In the genomic region with DNA sequence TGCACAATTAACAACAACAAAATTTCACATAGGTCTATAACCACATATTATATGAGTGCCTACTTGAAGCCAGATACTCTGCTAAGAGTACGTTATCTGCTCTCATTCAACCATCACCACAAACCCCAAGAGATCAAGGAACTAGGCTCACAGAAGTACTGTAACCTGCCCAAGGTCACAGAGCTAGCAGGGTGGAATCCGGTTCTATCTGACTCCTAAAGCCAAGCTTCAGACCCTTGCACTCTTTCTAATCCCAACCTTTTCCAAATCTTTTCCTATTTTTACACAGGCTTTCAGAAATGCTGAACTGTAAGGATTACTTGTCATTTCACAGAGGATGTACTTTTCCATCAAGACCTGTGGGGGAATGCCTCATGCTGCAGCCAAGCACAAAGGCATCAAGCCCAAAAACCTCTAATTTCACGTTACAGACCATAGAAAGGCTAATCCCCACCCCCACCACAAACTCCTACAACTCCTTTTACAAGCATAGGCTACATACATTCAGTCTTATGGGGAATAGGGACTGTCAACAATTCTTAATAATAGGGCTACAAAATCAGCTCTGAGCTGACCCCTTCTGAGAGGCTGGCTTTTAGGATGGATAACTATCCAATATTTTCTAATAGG, we compare ENCODE assay signal across 8 cellular contexts. TPM values are rescaled to one million over a fixed set of nuclear protein-coding genes. Genes with fewer than 3 reads are reported as not detected.
DNase-seq lines count a peak whose midpoint lies in the region; ATAC-seq and TF ChIP-seq lines count a peak whose summit lies in the region.

No MANE protein-coding gene starts in this region.

- peak overlapping the region; percentile 85; the same call in 1 of the 2 replicates for H3K27ac Mint-ChIP-seq in WTC11

- DNase-seq in AG10803 (ENCODE audit: low read depth) = no peak
- DNase-seq in WTC11 (ENCODE audit: low spot score) = no peak
- DNase-seq in NCI-H1694 (lab: John Stamatoyannopoulos, UW) = no peak
- no peak for DNase-seq in substantia nigra (lab: John Stamatoyannopoulos, UW)

- no peaks in the 10 kb centered on the region for H3K36me3 Mint-ChIP-seq in WTC11

- H3K27me3 Mint-ChIP-seq in WTC11 (ENCODE audit: low read depth) = no peaks in the 10 kb centered on the region; the same call in 1 of the 2 replicates

- H3K27me3 ChIP-seq in subcutaneous abdominal adipose tissue (ENCODE audit: control insufficient read depth in 5 of 5, insufficient read depth in 4 of 5, low read length in 5 of 5) = no peaks in the 10 kb centered on the region

- H3K4me1 ChIP-seq in HEK293 (ENCODE audit: control insufficient read depth, insufficient read depth, low read length) (peaks cover 4% of the 10 kb centered on the region; the same call in 1 of the 2 replicates), subcutaneous abdominal adipose tissue (ENCODE audit: control insufficient read depth in 5 of 5, insufficient read depth in 5 of 5, low read length in 5 of 5) (peaks cover 3 to 49% (median 37%) of the 10 kb centered on the region in 5 donors)

- H3K27ac ChIP-seq in HEK293 (ENCODE audit: extremely low read depth, low read depth, low read length) = no peak overlapping the region
- peak overlapping the region; percentile 85 for H3K27ac ChIP-seq in subcutaneous abdominal adipose tissue (ENCODE audit: low read depth, low read length)
- no peak overlapping the region for H3K27ac ChIP-seq in substantia nigra (ENCODE audit: low read depth, low read length, poor library complexity, severe bottlenecking)

- H3K36me3 ChIP-seq in HEK293 (ENCODE audit: control insufficient read depth in 2 of 2, insufficient read depth in 1 of 2, low read length in 2 of 2) (no peaks in the 10 kb centered on the region), subcutaneous abdominal adipose tissue (ENCODE audit: control insufficient read depth in 5 of 5, insufficient read depth in 5 of 5, low read length in 5 of 5) (no peaks in the 10 kb centered on the region)

- peaks cover 28% of the 10 kb centered on the region for H3K4me1 Mint-ChIP-seq in WTC11

- H3K4me3 Mint-ChIP-seq in WTC11 = peak overlapping the region; percentile 100

- H3K9me3 ChIP-seq in HEK293 (ENCODE audit: control insufficient read depth, insufficient read depth, low read depth, low read length) (no peaks in the 10 kb centered on the region), subcutaneous abdominal adipose tissue (ENCODE audit: control insufficient read depth in 5 of 5, low read length in 5 of 5) (no peaks in the 10 kb centered on the region)

- TF ChIP-seq CTCF in AG10803 (conservative IDR thresholded peaks at IDR 0.05; ENCODE audit: low read length) (no peak), HEK293 (tag by site-specific recombination; IDR thresholded peaks at IDR 0.05) (no peak), WTC11 (IDR thresholded peaks at IDR 0.05) (no peak)

- H3K9me3 Mint-ChIP-seq in WTC11 = no peaks in the 10 kb centered on the region

- ATAC-seq in WTC11 = no peak
- no peak for ATAC-seq in GM19397 (IDR thresholded peaks at IDR 0.05; ENCODE audit: unreplicated experiment)

- POLR2A ChIA-PET in HEK293 (lab: Yijun Ruan, JAX) (interaction anchor here (1.0 to 3.6 kb wide), 2 partner anchors 31 to 260 kb away, joined by 3 to 30 read pairs; no protein-coding TSS in a partner anchor), WTC11 (lab: Charles Lee) (interaction anchor here (1.0 to 2.6 kb wide), 4 partner anchors 11 to 258 kb away, joined by 3 to 19 read pairs (median 10); partner anchors contain the start of genes FAM181B and PCF11)

- peak overlapping the region; percentile 89 for H3K4me3 ChIP-seq in AG10803 (ENCODE audit: low read length)
- peak overlapping the region; percentile 53 for H3K4me3 ChIP-seq in HEK293 (ENCODE audit: low read depth, low read length)
- H3K4me3 ChIP-seq in iPS-11a (ENCODE audit: low read depth, low read length) = peak overlapping the region; percentile 94
- H3K4me3 ChIP-seq in subcutaneous abdominal adipose tissue (ENCODE audit: low read depth in 1 of 5, low read length in 5 of 5) = peak overlapping the region; percentile 70 to 90 (median 83)

- H3K9ac ChIP-seq in subcutaneous abdominal adipose tissue (ENCODE audit: low read length in 5 of 5) = peak overlapping the region; percentile 83 to 96 (median 91)

- CTCF ChIA-PET in HEK293 (lab: Yijun Ruan, JAX) = interaction anchor here (0.6 to 7.9 kb wide), 2 partner anchors 31 to 38 kb away, joined by 4 to 69 read pairs; no protein-coding TSS in a partner anchor
- CTCF ChIA-PET in WTC11 (lab: Charles Lee) = interaction anchor here (0.9 to 3.7 kb wide), 4 partner anchors 31 to 204 kb away, joined by 3 to 85 read pairs (median 6); no protein-coding TSS in a partner anchor

TF ChIP-seq in HEK293, 187 proteins besides CTCF, POLR2A, EP300 and RAD21:
- TF ChIP-seq ZNF274 (IDR thresholded peaks at IDR 0.05; ENCODE audit: low read length) = no peak
- no peak for TF ChIP-seq ZNF274 (tag by site-specific recombination; IDR thresholded peaks at IDR 0.05; ENCODE audit: borderline replicate concordance)
- TF ChIP-seq, protein P1, sequence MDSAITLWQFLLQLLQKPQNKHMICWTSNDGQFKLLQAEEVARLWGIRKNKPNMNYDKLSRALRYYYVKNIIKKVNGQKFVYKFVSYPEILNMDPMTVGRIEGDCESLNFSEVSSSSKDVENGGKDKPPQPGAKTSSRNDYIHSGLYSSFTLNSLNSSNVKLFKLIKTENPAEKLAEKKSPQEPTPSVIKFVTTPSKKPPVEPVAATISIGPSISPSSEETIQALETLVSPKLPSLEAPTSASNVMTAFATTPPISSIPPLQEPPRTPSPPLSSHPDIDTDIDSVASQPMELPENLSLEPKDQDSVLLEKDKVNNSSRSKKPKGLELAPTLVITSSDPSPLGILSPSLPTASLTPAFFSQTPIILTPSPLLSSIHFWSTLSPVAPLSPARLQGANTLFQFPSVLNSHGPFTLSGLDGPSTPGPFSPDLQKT (IDR thresholded peaks at IDR 0.05; ENCODE audit: borderline replicate concordance, low read depth, low read length) = no peak
- no peak for TF ChIP-seq IKZF3 (tag by site-specific recombination; IDR thresholded peaks at IDR 0.05)
- TF ChIP-seq GLIS2 (tag by site-specific recombination; IDR thresholded peaks at IDR 0.05) = no peak
- 0 out of 2 replicates have a peak, but pooled peaks have one; percentile 22 for TF ChIP-seq ZBTB48 (tag by site-specific recombination; IDR thresholded peaks at IDR 0.05)
- TF ChIP-seq ZNF513 (tag by site-specific recombination; IDR thresholded peaks at IDR 0.05) = no peak

TF ChIP-seq in WTC11, 78 proteins besides CTCF, POLR2A, EP300 and RAD21 (continues in another document):
- TF ChIP-seq ZNF317 (CRISPR knock-in tag; IDR thresholded peaks at IDR 0.05; ENCODE audit: borderline replicate concordance, low read depth) = no peak
- no peak for TF ChIP-seq ATF2 (CRISPR knock-in tag; IDR thresholded peaks at IDR 0.05; ENCODE audit: borderline replicate concordance, low read depth)
- TF ChIP-seq, protein P2, sequence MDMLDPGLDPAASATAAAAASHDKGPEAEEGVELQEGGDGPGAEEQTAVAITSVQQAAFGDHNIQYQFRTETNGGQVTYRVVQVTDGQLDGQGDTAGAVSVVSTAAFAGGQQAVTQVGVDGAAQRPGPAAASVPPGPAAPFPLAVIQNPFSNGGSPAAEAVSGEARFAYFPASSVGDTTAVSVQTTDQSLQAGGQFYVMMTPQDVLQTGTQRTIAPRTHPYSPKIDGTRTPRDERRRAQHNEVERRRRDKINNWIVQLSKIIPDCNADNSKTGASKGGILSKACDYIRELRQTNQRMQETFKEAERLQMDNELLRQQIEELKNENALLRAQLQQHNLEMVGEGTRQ (CRISPR knock-in tag; IDR thresholded peaks at IDR 0.05) = no peak
- TF ChIP-seq ATF3 (CRISPR knock-in tag; conservative IDR thresholded peaks at IDR 0.05) = no peak
- TF ChIP-seq E2F1 (CRISPR knock-in tag; IDR thresholded peaks at IDR 0.05) = no peak
- no peak for TF ChIP-seq GRHL2 (CRISPR knock-in tag; IDR thresholded peaks at IDR 0.05; ENCODE audit: insufficient replicate concordance, severe bottlenecking)
- TF ChIP-seq HMGA2 (CRISPR knock-in tag; IDR thresholded peaks at IDR 0.05) = no peak

RNA-seq across cellular contexts. Expression of gene PRCP, which starts 0.9 kb away (rescaled TPM):
- 53.9 to 65.1 TPM (median 63.4 TPM) in 3 replicates for total RNA-seq in WTC11 (2021)

RNA-seq across cellular contexts. Expression of gene DDIAS, which starts 2.2 kb away (rescaled TPM):
- total RNA-seq in WTC11 (2021) = 21.7 to 28.7 TPM (median 22.0 TPM) in 3 replicates
